18 cellular contexts compared by ENCODE assay signal in genomic region chr1:29985376-29985945, GRCh38.
"Had no signal": no experiment of that assay in that cellular context is flagged by ENCODE, and none has a peak within 500 bp of the region (broad histone marks: within the 10 kb centered on the region; RNA-seq: fewer than 3 reads in every experiment).

No MANE protein-coding gene starts in this region.

- H3K27ac ChIP-seq: breast epithelium had no signal

- H3K27me3 Mint-ChIP-seq: activated naive CD8-positive, alpha-beta T cell treated with anti-CD3 and anti-CD28 coated beads, Interleukin-2, amount 10 ng/mL, durations not matched to agents 7 days and 5 days had no signal

- H3K4me3 ChIP-seq: breast epithelium, esophagus squamous epithelium, spleen, upper lobe of left lung had no signal

- ATAC-seq: activated T-cell treated with anti-CD3 and anti-CD28 coated beads, Interleukin-2, amount 50 U/mL, for 72 hours had no signal

- H3K4me1 Mint-ChIP-seq: activated naive CD8-positive, alpha-beta T cell treated with anti-CD3 and anti-CD28 coated beads, Interleukin-2, amount 10 ng/mL, durations not matched to agents 7 days and 5 days; naive B cell had no signal

- H3K4me1 ChIP-seq: breast epithelium, esophagus squamous epithelium had no signal

- H3K36me3 ChIP-seq: breast epithelium, esophagus squamous epithelium, spleen, upper lobe of left lung had no signal

- H3K4me3 Mint-ChIP-seq: activated naive CD8-positive, alpha-beta T cell treated with anti-CD3 and anti-CD28 coated beads, Interleukin-2, amount 10 ng/mL, durations not matched to agents 7 days and 5 days; activated T-cell treated with anti-CD3 and anti-CD28 coated beads, Interleukin-2, amount 50 U/mL, for 72 hours; mesothelial cell of epicardium; naive B cell had no signal

- H3K27ac Mint-ChIP-seq: activated naive CD8-positive, alpha-beta T cell treated with anti-CD3 and anti-CD28 coated beads, Interleukin-2, amount 10 ng/mL, durations not matched to agents 7 days and 5 days; activated T-cell treated with anti-CD3 and anti-CD28 coated beads, Interleukin-2, amount 50 U/mL, for 72 hours; mesothelial cell of epicardium had no signal

- H3K9me3 ChIP-seq: breast epithelium, esophagus squamous epithelium, spleen, upper lobe of left lung had no signal

- DNase-seq: activated CD4-positive, alpha-beta T cell treated with anti-CD3 and anti-CD28 coated beads, Interleukin-2, amount 50 U/mL, for 48 hours; activated CD4-positive, CD25-positive, alpha-beta regulatory T cell treated with anti-CD3 and anti-CD28 coated beads, Interleukin-2, amount 50 U/mL, for 72 hours; activated naive CD8-positive, alpha-beta T cell treated with anti-CD3 and anti-CD28 coated beads, Interleukin-2, amount 10 ng/mL, durations not matched to agents 7 days and 5 days; activated T-cell treated with anti-CD3 and anti-CD28 coated beads, Interleukin-2, amount 50 U/mL, for 72 hours; anterior cingulate cortex; esophagus squamous epithelium; foreskin fibroblast; left ventricle myocardium superior; naive B cell; posterior cingulate gyrus; right cardiac atrium; spleen; stimulated activated CD4-positive, alpha-beta T cell treated with anti-CD3 and anti-CD28 coated beads, Interleukin-1b, Interleukin-23, amount 100 ng/mL, for 48 hours; stimulated activated naive CD4-positive, alpha-beta T cell; substantia nigra; upper lobe of left lung had no signal

- H3K9me3 Mint-ChIP-seq: activated naive CD8-positive, alpha-beta T cell treated with anti-CD3 and anti-CD28 coated beads, Interleukin-2, amount 10 ng/mL, durations not matched to agents 7 days and 5 days; mesothelial cell of epicardium had no signal

- H3K27me3 ChIP-seq: upper lobe of left lung had no signal

- H3K36me3 Mint-ChIP-seq: activated naive CD8-positive, alpha-beta T cell treated with anti-CD3 and anti-CD28 coated beads, Interleukin-2, amount 10 ng/mL, durations not matched to agents 7 days and 5 days; mesothelial cell of epicardium had no signal
